In genomic region chr1:21327566-21328323, GRCh38 we compare ENCODE assay signal across 11 cellular contexts. TPM values are rescaled to one million over a fixed set of nuclear protein-coding genes. Genes with fewer than 3 reads are reported as not detected.
A peak's percentile ranks its signal among the peaks of the same experiment; 100 is the strongest.
DNase-seq lines count a peak whose midpoint lies in the region; ATAC-seq and TF ChIP-seq lines count a peak whose summit lies in the region.
"Had no signal": no experiment of that assay in that cellular context is flagged by ENCODE, and none has a peak within 500 bp of the region (broad histone marks: within the 10 kb centered on the region; RNA-seq: fewer than 3 reads in every experiment).

No MANE protein-coding gene starts in this region.

- H3K9ac ChIP-seq in muscle layer of colon (ENCODE audit: low read length) = peak overlapping the region; percentile 23
- H3K9ac ChIP-seq: KMS-11 had no signal

- DNase-seq in activated T-cell treated with anti-CD3 and anti-CD28 coated beads, Interleukin-2, amount 50 U/mL, for 72 hours = no peak
- DNase-seq in activated T-cell treated with anti-CD3 and anti-CD28 coated beads, Interleukin-2, amount 50 U/mL, for 1 hour = no peak
- DNase-seq in adrenal gland = no peak
- no peak for DNase-seq in thyroid gland
- no peak for DNase-seq in AG20443 (ENCODE audit: low spot score)
- DNase-seq: GF-D8, NCI-H2171 had no signal

- no peaks in the 10 kb centered on the region for H3K27me3 Mint-ChIP-seq in activated T-cell treated with anti-CD3 and anti-CD28 coated beads, Interleukin-2, amount 50 U/mL, for 72 hours (ENCODE audit: low read depth)

- H3K27ac ChIP-seq in adrenal gland (peak overlapping the region; percentile 92 to 98 (median 94)), muscle layer of colon (ENCODE audit: low read depth, low read length) (peak overlapping the region; percentile 72), thyroid gland (peak overlapping the region; percentile 22 to 96 (median 79))
- H3K27ac ChIP-seq: KMS-11 had no signal

- H3K4me1 ChIP-seq in adrenal gland (replicated peaks in 1 of 2) (peaks cover 84 to 93% of the 10 kb centered on the region in 2 donors), muscle layer of colon (ENCODE audit: insufficient read depth, low read length) (peaks cover 88% of the 10 kb centered on the region), thyroid gland (peaks cover 56 to 82% of the 10 kb centered on the region in 2 donors)

- no peak for ATAC-seq in activated T-cell treated with anti-CD3 and anti-CD28 coated beads, Interleukin-2, amount 50 U/mL, for 72 hours (replicated peaks in 1 of 2)
- ATAC-seq in HG03139 (IDR thresholded peaks at IDR 0.05; ENCODE audit: unreplicated experiment) = no peak
- no peak for ATAC-seq in HG03045 (IDR thresholded peaks at IDR 0.05; ENCODE audit: unreplicated experiment)

- peak overlapping the region; percentile 18 for H3K27ac Mint-ChIP-seq in activated T-cell treated with anti-CD3 and anti-CD28 coated beads, Interleukin-2, amount 50 U/mL, for 72 hours

- 86 to 93% (median 91%) methylated on average over 15 of the region's 15 CpGs for WGBS in adrenal gland, 4 donors
- WGBS in thyroid gland, 2 donors = 95 to 100% methylated on average over 12 to 15 of the region's 15 CpGs

- H3K4me3 ChIP-seq in adrenal gland (no peak overlapping the region), muscle layer of colon (ENCODE audit: low read depth in 1 of 2, low read length in 2 of 2) (no peak overlapping the region), thyroid gland (replicated peaks in 1 of 3) (no peak overlapping the region)

- H3K27me3 ChIP-seq in adrenal gland = no peaks in the 10 kb centered on the region
- no peaks in the 10 kb centered on the region for H3K27me3 ChIP-seq in muscle layer of colon (ENCODE audit: control insufficient read depth in 1 of 2, insufficient read depth in 2 of 2, low read length in 2 of 2)
- no peaks in the 10 kb centered on the region for H3K27me3 ChIP-seq in thyroid gland

- peaks cover 7 to 9% of the 10 kb centered on the region in 2 donors for H3K36me3 Mint-ChIP-seq in activated T-cell treated with anti-CD3 and anti-CD28 coated beads, Interleukin-2, amount 50 U/mL, for 72 hours (ENCODE audit: insufficient read depth in 2 of 2)

- H3K9me3 ChIP-seq in adrenal gland (replicated peaks in 1 of 3) = no peaks in the 10 kb centered on the region
- H3K9me3 ChIP-seq in muscle layer of colon (ENCODE audit: low read length) = no peaks in the 10 kb centered on the region
- H3K9me3 ChIP-seq in thyroid gland = no peaks in the 10 kb centered on the region

- TF ChIP-seq POLR2A in adrenal gland (IDR thresholded peaks at IDR 0.05) (no peak), thyroid gland (IDR thresholded peaks at IDR 0.05) (no peak)

- H3K9me3 Mint-ChIP-seq in activated T-cell treated with anti-CD3 and anti-CD28 coated beads, Interleukin-2, amount 50 U/mL, for 72 hours = no peaks in the 10 kb centered on the region

- H3K4me1 Mint-ChIP-seq in activated T-cell treated with anti-CD3 and anti-CD28 coated beads, Interleukin-2, amount 50 U/mL, for 72 hours (ENCODE audit: low read depth) = peaks cover 98% of the 10 kb centered on the region

- H3K4me3 Mint-ChIP-seq in activated T-cell treated with anti-CD3 and anti-CD28 coated beads, Interleukin-2, amount 50 U/mL, for 72 hours = peak overlapping the region; percentile 26 to 29

- H3K36me3 ChIP-seq in adrenal gland (replicated peaks in 1 of 2) = no peaks in the 10 kb centered on the region
- peaks cover 7% of the 10 kb centered on the region for H3K36me3 ChIP-seq in muscle layer of colon (ENCODE audit: insufficient read depth, low read length)
- H3K36me3 ChIP-seq in thyroid gland = no peaks in the 10 kb centered on the region

- no peak for TF ChIP-seq CTCF in adrenal gland (IDR thresholded peaks at IDR 0.05)
- TF ChIP-seq CTCF in thyroid gland (IDR thresholded peaks at IDR 0.05) = no peak

- intact Hi-C loops in adrenal gland (cut with DNase I) (no loop called here), thyroid gland (cut with DNase I) (no loop called here)

RNA-seq across cellular contexts. Expression of gene ECE1, which starts 37.5 kb away (rescaled TPM):
- total RNA-seq in activated T-cell treated with anti-CD3 and anti-CD28 coated beads, Interleukin-2, amount 50 U/mL, for 72 hours = 100 to 1,000 TPM; 159 to 193 TPM
- total RNA-seq in adrenal gland = 100 to 1,000 TPM; 173 to 588 (median 259) TPM
- polyA plus RNA-seq in adrenal gland = 100 to 1,000 TPM; 150 to 327 (median 176) TPM
- total RNA-seq in thyroid gland = 100 to 1,000 TPM in 2 of 4 donors, 10 to 100 TPM in 2; 74.5 to 146 (median 97.2) TPM
